ENCODE assay signal across 9 cellular contexts in genomic region chr22:21044931-21045584, GRCh38. TPM values are rescaled to one million over a fixed set of nuclear protein-coding genes. Genes with fewer than 3 reads are reported as not detected.
DNase-seq lines count a peak whose midpoint lies in the region; ATAC-seq and TF ChIP-seq lines count a peak whose summit lies in the region.
"Had no signal": no experiment of that assay in that cellular context is flagged by ENCODE, and none has a peak within 500 bp of the region (broad histone marks: within the 10 kb centered on the region; RNA-seq: fewer than 3 reads in every experiment).

No MANE protein-coding gene starts in this region.

- no peak for TF ChIP-seq CTCF in BJ (IDR thresholded peaks at IDR 0.05; ENCODE audit: insufficient read depth, low read depth, low read length)
- TF ChIP-seq CTCF in WI38 (IDR thresholded peaks at IDR 0.05; ENCODE audit: low read depth, low read length) = no peak
- no peak for TF ChIP-seq CTCF in glutamatergic neuron (IDR thresholded peaks at IDR 0.05; ENCODE audit: partially characterized antibody, unreplicated experiment)
- TF ChIP-seq CTCF in prostate gland (IDR thresholded peaks at IDR 0.05) = no peak

- H3K4me3 ChIP-seq in BJ (ENCODE audit: low read depth, low read length) (peak overlapping the region; percentile 17), WI38 (ENCODE audit: low read depth, low read length) (peak overlapping the region; percentile 50), prostate gland (peak overlapping the region; percentile 21 to 24)

- no peaks in the 10 kb centered on the region for H3K27me3 ChIP-seq in BJ (ENCODE audit: control insufficient read depth, insufficient read depth, low read length)
- H3K27me3 ChIP-seq in prostate gland (replicated peaks; ENCODE audit: insufficient read depth) = no peaks in the 10 kb centered on the region

- no peaks in the 10 kb centered on the region for H3K4me1 ChIP-seq in prostate gland (replicated peaks)

- H3K27ac Mint-ChIP-seq in glutamatergic neuron (ENCODE audit: unreplicated experiment) = peak overlapping the region; percentile 95

- intact Hi-C loops in prostate gland (cut with DNase I) = no loop called here

- no peaks in the 10 kb centered on the region for H3K36me3 Mint-ChIP-seq in glutamatergic neuron (ENCODE audit: unreplicated experiment)

- CTCF ChIA-PET in BJ (lab: Yijun Ruan, JAX) = interaction anchor here (0.7 to 1.4 kb wide), 2 partner anchors 57 to 153 kb away, joined by 3 to 4 read pairs; no protein-coding TSS in a partner anchor

- no peak for TF ChIP-seq POLR2A in prostate gland (IDR thresholded peaks at IDR 0.05)

- no peak for DNase-seq in BJ (ENCODE audit: low read depth)
- DNase-seq in glutamatergic neuron = peak; percentile 73
- no peak for DNase-seq in prostate gland (ENCODE audit: low spot score)
- no peak for DNase-seq in NCI-H774 (lab: John Stamatoyannopoulos, UW)
- DNase-seq in NCI-H526 treated with DMSO at 0.1 percent for 48 hours (lab: John Stamatoyannopoulos, UW) = no peak

- H3K36me3 ChIP-seq in BJ (ENCODE audit: control insufficient read depth, insufficient read depth, low read length) (no peaks in the 10 kb centered on the region), prostate gland (no peaks in the 10 kb centered on the region)

- H3K4me1 Mint-ChIP-seq in glutamatergic neuron (ENCODE audit: low read depth, unreplicated experiment) = peaks cover 28% of the 10 kb centered on the region

- H3K27me3 Mint-ChIP-seq in glutamatergic neuron (ENCODE audit: unreplicated experiment) = peaks cover 11% of the 10 kb centered on the region

- H3K4me3 Mint-ChIP-seq in glutamatergic neuron (ENCODE audit: unreplicated experiment) = peak overlapping the region; percentile 93

- POLR2A ChIA-PET in BJ (lab: Charles Lee) = no interaction called here

- 29% methylated on average over 15 of the region's 15 CpGs for WGBS in prostate gland

- H3K9me3 Mint-ChIP-seq in glutamatergic neuron (ENCODE audit: unreplicated experiment) = peaks cover 16% of the 10 kb centered on the region

- H3K27ac ChIP-seq in prostate gland = no peak overlapping the region

- ATAC-seq in HG03175 (IDR thresholded peaks at IDR 0.05; ENCODE audit: unreplicated experiment) = peak; percentile 28
- no peak for ATAC-seq in HG03520 (IDR thresholded peaks at IDR 0.05; ENCODE audit: unreplicated experiment)

- no peaks in the 10 kb centered on the region for H3K9me3 ChIP-seq in prostate gland

RNA-seq across cellular contexts. Expression of gene LRRC74B, which starts 0.7 kb away (rescaled TPM):
- polyA plus RNA-seq in BJ (2011; rRNA removed) = not detected in 2 replicates
- not detected in 2 replicates for polyA minus RNA-seq in BJ (2011; rRNA and poly(A)+ RNA removed)
- not detected for total RNA-seq in glutamatergic neuron (ENCODE audit: unreplicated experiment)
- total RNA-seq in prostate gland = under 1 TPM in 1 of 2 donors, not detected in 1; 0.45 TPM
- total RNA-seq: liver had no signal
- polyA plus RNA-seq: liver had no signal

RNA-seq across cellular contexts. Expression of gene SLC7A4, which starts 12.7 kb away (rescaled TPM):
- 0.27 and 0.29 TPM in 2 replicates for polyA plus RNA-seq in BJ (2011; rRNA removed)
- 0.10 and 0.33 TPM in 2 replicates for polyA minus RNA-seq in BJ (2011; rRNA and poly(A)+ RNA removed)
- total RNA-seq in glutamatergic neuron (ENCODE audit: unreplicated experiment) (0.59 TPM), prostate gland (10 to 100 TPM; 13.0 to 53.9 TPM)

RNA-seq across cellular contexts. Expression of gene P2RX6, which starts 30.1 kb away (rescaled TPM):
- 1.2 and 2.0 TPM in 2 replicates for polyA plus RNA-seq in BJ (2011; rRNA removed)
- 0.46 and 0.85 TPM in 2 replicates for polyA minus RNA-seq in BJ (2011; rRNA and poly(A)+ RNA removed)
- total RNA-seq in glutamatergic neuron (ENCODE audit: unreplicated experiment) (1.5 TPM), prostate gland (1 to 10 TPM; 4.6 to 5.5 TPM)

RNA-seq across cellular contexts. Expression of gene THAP7, which starts 43.1 kb away (rescaled TPM):
- polyA plus RNA-seq in BJ (2011; rRNA removed) = 17.9 and 24.4 TPM in 2 replicates
- polyA minus RNA-seq in BJ (2011; rRNA and poly(A)+ RNA removed) = 7.8 and 9.4 TPM in 2 replicates
- 17.8 TPM for total RNA-seq in glutamatergic neuron (ENCODE audit: unreplicated experiment)
- 10 to 100 TPM; 77.7 to 83.1 TPM for total RNA-seq in prostate gland
